Comparison of ENCODE assay signal across 1 cellular context in genomic region chr1:220741825-220742224, GRCh38.
TF ChIP-seq lines count a peak whose summit lies in the region.

No MANE protein-coding gene starts in this region.

TF ChIP-seq in HepG2, 621 proteins besides CTCF, POLR2A, EP300 and RAD21:
- no peak for TF ChIP-seq USF2 (IDR thresholded peaks at IDR 0.05; ENCODE audit: low read depth, low read length)
- no peak for TF ChIP-seq USF2 (CRISPR knock-in tag; IDR thresholded peaks at IDR 0.05; ENCODE audit: borderline replicate concordance)
- TF ChIP-seq RORA (CRISPR knock-in tag; IDR thresholded peaks at IDR 0.05): no peak
- no peak for TF ChIP-seq DBP (CRISPR knock-in tag; IDR thresholded peaks at IDR 0.05; ENCODE audit: not compliant biosample characterization)
- no peak for TF ChIP-seq SNAPC5 (CRISPR knock-in tag; IDR thresholded peaks at IDR 0.05; ENCODE audit: borderline replicate concordance)
- TF ChIP-seq ZNF446 (CRISPR knock-in tag; IDR thresholded peaks at IDR 0.05): no peak
- no peak for TF ChIP-seq HNF1A (IDR thresholded peaks at IDR 0.05; ENCODE audit: low read depth)
- TF ChIP-seq HNF1A (CRISPR knock-in tag; IDR thresholded peaks at IDR 0.05; ENCODE audit: borderline replicate concordance): no peak
- no peak for TF ChIP-seq PRMT3 (CRISPR knock-in tag; IDR thresholded peaks at IDR 0.05; ENCODE audit: borderline replicate concordance, low read depth)
- TF ChIP-seq NBN (conservative IDR thresholded peaks at IDR 0.05): no peak
- no peak for TF ChIP-seq IKZF5 (CRISPR knock-in tag; IDR thresholded peaks at IDR 0.05)
- TF ChIP-seq MIXL1 (CRISPR knock-in tag; IDR thresholded peaks at IDR 0.05): no peak
- TF ChIP-seq TEF (CRISPR knock-in tag; IDR thresholded peaks at IDR 0.05): no peak
- TF ChIP-seq SYNCRIP (IDR thresholded peaks at IDR 0.05; ENCODE audit: insufficient read depth, low read depth, low read length): no peak
- no peak for TF ChIP-seq ZNF33A (CRISPR knock-in tag; IDR thresholded peaks at IDR 0.05; ENCODE audit: borderline replicate concordance)
- TF ChIP-seq ZBTB26 (CRISPR knock-in tag; IDR thresholded peaks at IDR 0.05; ENCODE audit: borderline replicate concordance): no peak
- no peak for TF ChIP-seq MXD1 (CRISPR knock-in tag; IDR thresholded peaks at IDR 0.05)
- TF ChIP-seq ZNF337 (CRISPR knock-in tag; IDR thresholded peaks at IDR 0.05; ENCODE audit: borderline replicate concordance, low read depth): no peak
